In genomic region chrX:16843208-16843909, GRCh38 we compare ENCODE assay signal across 18 cellular contexts. TPM values are rescaled to one million over a fixed set of nuclear protein-coding genes. Genes with fewer than 3 reads are reported as not detected.
DNase-seq lines count a peak whose midpoint lies in the region; ATAC-seq and TF ChIP-seq lines count a peak whose summit lies in the region.
"Had no signal": no experiment of that assay in that cellular context is flagged by ENCODE, and none has a peak within 500 bp of the region (broad histone marks: within the 10 kb centered on the region; RNA-seq: fewer than 3 reads in every experiment).

No MANE protein-coding gene starts in this region.

- CTCF ChIA-PET in MCF 10A (lab: Yijun Ruan, JAX) = interaction anchor here (1.9 kb wide), 1 partner anchor 17 kb away, joined by 4 read pairs; no protein-coding TSS in a partner anchor

- DNase-seq in MCF 10A (ENCODE audit: unreplicated experiment) (no peak), breast epithelium (ENCODE audit: low spot score in 2 of 2) (no peak), WERI-Rb-1 (no peak), endodermal cell (no peak), NCI-H748 treated with DMSO at 0.1 percent for 48 hours (lab: John Stamatoyannopoulos, UW) (no peak), natural killer cell (no peak)
- DNase-seq in activated CD4-positive, CD25-positive, alpha-beta regulatory T cell (lab: John Stamatoyannopoulos, UW) = no peak
- DNase-seq: activated CD4-positive, alpha-beta T cell treated with anti-CD3 and anti-CD28 coated beads, Interleukin-2, amount 50 U/mL, for 48 hours; foreskin fibroblast; H7; NCI-H2171 treated with DMSO at 0.1 percent for 48 hours; NK-92 treated with Interleukin-12 subunit alpha and Interleukin-12 subunit beta, amount 100 ng/mL, for 24 hours; SHP77; small intestine; T-helper 9 cell had no signal

- H3K9me3 ChIP-seq in breast epithelium = no peaks in the 10 kb centered on the region
- H3K9me3 ChIP-seq in WERI-Rb-1 (ENCODE audit: severe bottlenecking) = no peaks in the 10 kb centered on the region
- H3K9me3 ChIP-seq in endodermal cell (ENCODE audit: control insufficient read depth, low read length) = no peaks in the 10 kb centered on the region
- H3K9me3 ChIP-seq: vagina had no signal

- H3K36me3 ChIP-seq in breast epithelium (peaks cover 6% of the 10 kb centered on the region), WERI-Rb-1 (peaks cover 93% of the 10 kb centered on the region), endodermal cell (ENCODE audit: control insufficient read depth, insufficient read depth, low read length) (peaks cover 50% of the 10 kb centered on the region)

- H3K4me1 Mint-ChIP-seq in MCF 10A (ENCODE audit: insufficient read depth, unreplicated experiment) (peaks cover 8% of the 10 kb centered on the region), endodermal cell (peaks cover 17% of the 10 kb centered on the region), natural killer cell (no peaks in the 10 kb centered on the region)
- H3K4me1 Mint-ChIP-seq: stimulated activated memory B cell treated with anti-CD40 and anti-IgM and Interleukin-4, amounts not matched to agents 10 μg/mL and 1 μg/mL and 100 μg/mL, for 72 hours had no signal

- no peak for ATAC-seq in natural killer cell
- ATAC-seq: stimulated activated memory B cell treated with anti-CD40 and anti-IgM and Interleukin-4, amounts not matched to agents 10 μg/mL and 1 μg/mL and 100 μg/mL, for 72 hours had no signal

- no peaks in the 10 kb centered on the region for H3K9me3 Mint-ChIP-seq in MCF 10A (ENCODE audit: unreplicated experiment)
- H3K9me3 Mint-ChIP-seq in endodermal cell = no peaks in the 10 kb centered on the region
- H3K9me3 Mint-ChIP-seq in natural killer cell = no peaks in the 10 kb centered on the region
- H3K9me3 Mint-ChIP-seq: stimulated activated memory B cell treated with anti-CD40 and anti-IgM and Interleukin-4, amounts not matched to agents 10 μg/mL and 1 μg/mL and 100 μg/mL, for 72 hours had no signal

- TF ChIP-seq POLR2A in breast epithelium (IDR thresholded peaks at IDR 0.05) = no peak

- H3K9ac ChIP-seq in endodermal cell (ENCODE audit: extremely low read depth, low read length, poor library complexity, severe bottlenecking) = no peak overlapping the region

- TF ChIP-seq CTCF in MCF 10A (IDR thresholded peaks at IDR 0.05; ENCODE audit: unreplicated experiment) (no peak), breast epithelium (IDR thresholded peaks at IDR 0.05) (no peak), WERI-Rb-1 (IDR thresholded peaks at IDR 0.05; ENCODE audit: low read depth, low read length) (no peak), endodermal cell (conservative IDR thresholded peaks at IDR 0.05) (no peak), natural killer cell (IDR thresholded peaks at IDR 0.05) (no peak)

- no peak overlapping the region for H3K27ac ChIP-seq in breast epithelium
- H3K27ac ChIP-seq in WERI-Rb-1 = peak overlapping the region; percentile 35; the same call in 1 of the 2 replicates
- no peak overlapping the region for H3K27ac ChIP-seq in endodermal cell (ENCODE audit: low read depth, low read length)
- H3K27ac ChIP-seq in temporal lobe (ENCODE audit: low read depth, low read length) = peak overlapping the region; percentile 45
- H3K27ac ChIP-seq: vagina had no signal

- H3K4me3 ChIP-seq in breast epithelium = no peak overlapping the region
- no peak overlapping the region for H3K4me3 ChIP-seq in WERI-Rb-1 (ENCODE audit: low read depth, low read length)
- no peak overlapping the region for H3K4me3 ChIP-seq in endodermal cell (ENCODE audit: low read length)
- H3K4me3 ChIP-seq: vagina had no signal

- WGBS in endodermal cell (ENCODE audit: insufficient coverage in 1 of 2, insufficient read length in 1 of 2), 2 experiments = 92% methylated on average over 2 of the region's 3 CpGs; no CpG with 5 or more reads in 1 of the 2 experiments

- intact Hi-C loops in MCF 10A (cut with micrococcal nuclease) (no loop called here), breast epithelium (cut with DNase I; ENCODE audit: low total_unique reads) (no loop called here), natural killer cell (cut with micrococcal nuclease) (no loop called here)

- H3K27me3 ChIP-seq in breast epithelium = peaks cover 0 to 5% of the 10 kb centered on the region in 2 donors
- H3K27me3 ChIP-seq in WERI-Rb-1 (ENCODE audit: insufficient read depth, low read depth, severe bottlenecking) = no peaks in the 10 kb centered on the region
- no peaks in the 10 kb centered on the region for H3K27me3 ChIP-seq in endodermal cell (ENCODE audit: control insufficient read depth, insufficient read depth, low read length, poor library complexity, severe bottlenecking)
- H3K27me3 ChIP-seq: vagina had no signal

- H3K27me3 Mint-ChIP-seq in MCF 10A (ENCODE audit: insufficient read depth, unreplicated experiment) (no peaks in the 10 kb centered on the region), endodermal cell (ENCODE audit: insufficient read depth) (no peaks in the 10 kb centered on the region), natural killer cell (ENCODE audit: low read depth in 2 of 2) (no peaks in the 10 kb centered on the region)
- H3K27me3 Mint-ChIP-seq: stimulated activated memory B cell treated with anti-CD40 and anti-IgM and Interleukin-4, amounts not matched to agents 10 μg/mL and 1 μg/mL and 100 μg/mL, for 72 hours had no signal

- H3K36me3 Mint-ChIP-seq in MCF 10A (ENCODE audit: insufficient read depth, unreplicated experiment) (peaks cover 77% of the 10 kb centered on the region), endodermal cell (ENCODE audit: low read depth) (peaks cover 85% of the 10 kb centered on the region), natural killer cell (peaks cover 33% of the 10 kb centered on the region)

- H3K4me3 Mint-ChIP-seq in MCF 10A (ENCODE audit: unreplicated experiment) (no peak overlapping the region), endodermal cell (no peak overlapping the region), natural killer cell (no peak overlapping the region)
- H3K4me3 Mint-ChIP-seq: stimulated activated memory B cell treated with anti-CD40 and anti-IgM and Interleukin-4, amounts not matched to agents 10 μg/mL and 1 μg/mL and 100 μg/mL, for 72 hours had no signal

- TSS peak; percentile 21 for BruUV-seq in MCF 10A (replicated peaks; lab: Mats Ljungman, UMichigan)

- H3K4me1 ChIP-seq in breast epithelium (no peaks in the 10 kb centered on the region), endodermal cell (ENCODE audit: control insufficient read depth, insufficient read depth, low read length) (peaks cover 5% of the 10 kb centered on the region)

- POLR2A ChIA-PET in MCF 10A (lab: Yijun Ruan, JAX) = interaction anchor here (0.8 kb wide), 1 partner anchor 58 kb away, joined by 3 read pairs; no protein-coding TSS in a partner anchor

- H3K27ac Mint-ChIP-seq in MCF 10A (ENCODE audit: low read depth, unreplicated experiment) (no peak overlapping the region), endodermal cell (peak overlapping the region; percentile 45), natural killer cell (peak overlapping the region in 1 of 2 donors; percentile 9)
- H3K27ac Mint-ChIP-seq: stimulated activated memory B cell treated with anti-CD40 and anti-IgM and Interleukin-4, amounts not matched to agents 10 μg/mL and 1 μg/mL and 100 μg/mL, for 72 hours had no signal

RNA-seq across cellular contexts. Expression of gene RBBP7, which starts 26.8 kb away (rescaled TPM):
- 81.9 and 95.2 TPM in 2 replicates for total RNA-seq in MCF 10A (2022)
- 10 to 100 TPM; 79.3 to 89.5 (median 86.4) TPM for total RNA-seq in breast epithelium
- total RNA-seq in endodermal cell = 100 to 1,000 TPM; 135 to 239 TPM
- 124 TPM for polyA plus RNA-seq in endodermal cell (2013, experiment 1 of 2)
- 120 TPM for polyA plus RNA-seq in endodermal cell (2013, experiment 2 of 2)
- 63.2 TPM for total RNA-seq in temporal lobe
- 100 to 1,000 TPM; 124 to 170 (median 139) TPM for total RNA-seq in natural killer cell

RNA-seq across cellular contexts. Expression of gene TXLNG, which starts 57.1 kb away (rescaled TPM):
- 32.4 and 43.2 TPM in 2 replicates for total RNA-seq in MCF 10A (2022)
- total RNA-seq in breast epithelium = 10 to 100 TPM; 23.7 to 31.5 (median 25.2) TPM
- 10 to 100 TPM; 13.8 to 31.0 TPM for total RNA-seq in endodermal cell
- polyA plus RNA-seq in endodermal cell (2013, experiment 1 of 2) = 13.4 TPM
- 11.2 TPM for polyA plus RNA-seq in endodermal cell (2013, experiment 2 of 2)
- total RNA-seq in temporal lobe = 9.1 TPM
- 10 to 100 TPM in 1 of 3 donors, 1 to 10 TPM in 2; 8.1 to 16.9 (median 9.9) TPM for total RNA-seq in natural killer cell

Comparison
In these comparisons a context has a peak if more than half of its experiments do, and no peak if none do; other contexts are left out.
1. H3K27ac ChIP-seq: peak in WERI-Rb-1 (single experiment) and temporal lobe (single experiment); none in breast epithelium (0 of 2) and endodermal cell (single experiment).